In genomic region chr5:172833372-172833690, GRCh38 we compare ENCODE assay signal across 1 cellular context.
TF ChIP-seq lines count a peak whose summit lies in the region.

No MANE protein-coding gene starts in this region.

TF ChIP-seq in K562, 482 proteins besides CTCF, POLR2A, EP300 and RAD21 (continued from another document):
- TF ChIP-seq PRDM10 (IDR thresholded peaks at IDR 0.05; ENCODE audit: partially characterized antibody), result peak; percentile 66
